ENCODE assay signal across 15 cellular contexts in the genomic region with DNA sequence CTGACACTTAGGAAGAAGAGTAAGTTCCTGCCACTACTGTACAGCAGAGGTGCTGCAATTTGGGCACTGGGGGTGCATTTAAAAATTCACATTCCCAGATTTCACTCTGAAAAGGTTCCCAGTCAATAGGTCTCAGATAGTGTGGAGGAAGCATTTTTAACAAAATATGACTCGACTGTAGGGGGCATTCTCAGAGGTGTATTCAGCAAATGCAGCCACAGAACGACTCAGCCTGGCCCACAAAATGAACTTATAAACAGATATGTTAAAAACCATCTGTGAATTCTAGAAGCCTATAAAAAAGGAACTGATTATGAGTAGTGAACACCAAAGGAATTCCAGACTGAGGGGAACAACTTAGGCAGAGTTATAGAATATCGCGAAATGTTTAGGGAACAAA.
"Had no signal": no experiment of that assay in that cellular context is flagged by ENCODE, and none has a peak within 500 bp of the region (broad histone marks: within the 10 kb centered on the region; RNA-seq: fewer than 3 reads in every experiment).

No MANE protein-coding gene starts in this region.

- H3K4me3 ChIP-seq: colonic mucosa, lung, mucosa of descending colon, skin epidermis, stomach, thoracic aorta had no signal

- H3K27me3 Mint-ChIP-seq: activated naive CD8-positive, alpha-beta T cell treated with anti-CD3 and anti-CD28 coated beads for 36 hours; activated T-cell treated with anti-CD3 and anti-CD28 coated beads, Interleukin-2, amount 50 U/mL, for 24 hours; naive thymus-derived CD8-positive, alpha-beta T cell had no signal

- H3K9me3 ChIP-seq: colonic mucosa, mucosa of descending colon, neutrophil, stomach, thoracic aorta had no signal

- H3K27me3 ChIP-seq: colonic mucosa, neutrophil, stomach had no signal

- H3K27ac Mint-ChIP-seq: activated naive CD8-positive, alpha-beta T cell treated with anti-CD3 and anti-CD28 coated beads for 36 hours; activated T-cell treated with anti-CD3 and anti-CD28 coated beads, Interleukin-2, amount 50 U/mL, for 24 hours; immature natural killer cell; T-helper 2 cell treated with Interferon-gamma antibody and Interleukin-4, amounts not matched to agents 5 μg/mL and 100 μg/mL, for 36 hours had no signal

- H3K36me3 Mint-ChIP-seq: immature natural killer cell had no signal

- H3K36me3 ChIP-seq: colonic mucosa, neutrophil, stomach, thoracic aorta had no signal

- H3K9me3 Mint-ChIP-seq: immature natural killer cell had no signal

- H3K4me1 ChIP-seq: colonic mucosa had no signal

- H3K4me3 Mint-ChIP-seq: activated naive CD8-positive, alpha-beta T cell treated with anti-CD3 and anti-CD28 coated beads for 36 hours; activated T-cell treated with anti-CD3 and anti-CD28 coated beads, Interleukin-2, amount 50 U/mL, for 24 hours; immature natural killer cell; naive thymus-derived CD8-positive, alpha-beta T cell; T-helper 2 cell treated with Interferon-gamma antibody and Interleukin-4, amounts not matched to agents 5 μg/mL and 100 μg/mL, for 36 hours had no signal

- ATAC-seq: left colon; mucosa of descending colon; naive thymus-derived CD8-positive, alpha-beta T cell had no signal

- DNase-seq: activated gamma-delta T cell; activated naive CD8-positive, alpha-beta T cell treated with anti-CD3 and anti-CD28 coated beads for 36 hours; activated T-cell treated with anti-CD3 and anti-CD28 coated beads, Interleukin-2, amount 50 U/mL, for 24 hours; colonic mucosa; effector CD4-positive, alpha-beta T cell; immature natural killer cell; left colon; mucosa of descending colon; naive thymus-derived CD8-positive, alpha-beta T cell; stomach had no signal

- H3K27ac ChIP-seq: colonic mucosa, neutrophil, skin epidermis, stomach, thoracic aorta had no signal
